In the genomic region with DNA sequence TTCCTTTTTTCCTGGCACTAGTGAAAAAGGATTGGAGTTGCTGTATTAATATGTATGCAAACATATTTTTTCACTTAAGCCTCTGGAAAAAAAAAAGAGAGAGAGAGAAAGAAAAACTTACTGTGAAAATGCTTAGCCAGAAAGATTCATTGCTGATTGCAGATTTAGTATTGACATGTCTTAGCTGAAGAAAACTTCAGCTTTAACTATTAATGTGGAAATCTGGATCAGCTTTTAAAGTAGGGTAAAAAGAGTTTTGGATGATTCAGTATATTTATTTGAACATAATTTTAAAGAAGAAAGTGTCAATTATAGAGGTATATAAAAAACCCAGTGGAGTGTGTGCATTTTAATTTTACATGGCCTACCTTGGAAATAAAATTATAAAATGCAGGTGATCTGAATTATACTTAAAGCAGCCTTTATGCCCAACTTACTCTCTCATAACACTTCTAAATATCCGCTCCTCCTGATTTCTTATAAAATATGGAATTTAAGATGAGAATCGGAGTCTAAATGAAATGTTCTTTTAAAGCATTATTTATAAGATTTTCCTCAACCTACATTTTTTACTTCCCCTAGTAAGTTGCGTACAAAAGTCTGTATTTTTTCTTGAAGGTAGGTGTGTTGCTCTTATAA, we compare ENCODE assay signal across 9 cellular contexts. TPM values are rescaled to one million over a fixed set of nuclear protein-coding genes. Genes with fewer than 3 reads are reported as not detected.
DNase-seq lines count a peak whose midpoint lies in the region; ATAC-seq, FAIRE-seq and TF ChIP-seq lines count a peak whose summit lies in the region.
"Had no signal": no experiment of that assay in that cellular context is flagged by ENCODE, and none has a peak within 500 bp of the region (broad histone marks: within the 10 kb centered on the region; RNA-seq: fewer than 3 reads in every experiment).

No MANE protein-coding gene starts in this region.

- intact Hi-C loops in naive thymus-derived CD4-positive, alpha-beta T cell (cut with micrococcal nuclease): loop anchor here (5.0 to 10.0 kb wide), 12 partner anchors 161 to 1506 kb away; partner anchors contain the start of genes PERP (in 1 of the 2) and TNFAIP3 (in 1 of the 2)

- H3K27me3 ChIP-seq in naive thymus-derived CD4-positive, alpha-beta T cell (ENCODE audit: control insufficient read depth in 2 of 2, insufficient read depth in 2 of 2, low read length in 2 of 2): no peaks in the 10 kb centered on the region

- no peak overlapping the region for H3K4me3 ChIP-seq in A549
- peak overlapping the region; percentile 47 for H3K4me3 ChIP-seq in naive thymus-derived CD4-positive, alpha-beta T cell (ENCODE audit: low read length)

- peaks cover 45% of the 10 kb centered on the region for H3K4me1 Mint-ChIP-seq in HFFc6 (ENCODE audit: low read depth)
- H3K4me1 Mint-ChIP-seq in naive thymus-derived CD4-positive, alpha-beta T cell: peaks cover 25 to 56% (median 51%) of the 10 kb centered on the region in 7 donors

- TF ChIP-seq RAD21 in A549 (conservative IDR thresholded peaks at IDR 0.05 in 1 of 2, IDR thresholded peaks at IDR 0.05 in 1 of 2): no peak

- no peak for TF ChIP-seq EP300 in A549 (IDR thresholded peaks at IDR 0.05)

- peaks cover 32% of the 10 kb centered on the region; the same call in 2 of the 3 replicates for H3K4me1 ChIP-seq in A549
- H3K4me1 ChIP-seq in naive thymus-derived CD4-positive, alpha-beta T cell (ENCODE audit: control insufficient read depth in 2 of 2, insufficient read depth in 2 of 2, low read length in 2 of 2): peaks cover 25 to 39% of the 10 kb centered on the region in 2 donors

- 93% methylated on average over 3 of the region's 3 CpGs for WGBS in A549 (ENCODE audit: missing lambda C conversion rate)

- CTCF ChIA-PET in A549 (lab: Yijun Ruan, JAX): interaction anchor here (0.6 to 1.9 kb wide), 3 partner anchors 8 to 1259 kb away, joined by 3 to 7 read pairs (median 4); no protein-coding TSS in a partner anchor
- CTCF ChIA-PET in naive thymus-derived CD4-positive, alpha-beta T cell (lab: Charles Lee): interaction anchor here (0.6 to 3.4 kb wide), 10 partner anchors 11 to 1034 kb away, joined by 3 to 49 read pairs (median 4); no protein-coding TSS in a partner anchor

- TF ChIP-seq POLR2A in A549 (IDR thresholded peaks at IDR 0.05; ENCODE audit: low read length): no peak

- H3K36me3 Mint-ChIP-seq in HFFc6 (ENCODE audit: low read depth): peaks cover 44% of the 10 kb centered on the region
- H3K36me3 Mint-ChIP-seq in naive thymus-derived CD4-positive, alpha-beta T cell: peaks cover 5 to 29% (median 13%) of the 10 kb centered on the region in 5 donors

- no peak overlapping the region; a peak in 1 of 6 replicates for H3K27ac ChIP-seq in A549
- H3K27ac ChIP-seq in cingulate gyrus (ENCODE audit: low read depth, low read length): peak overlapping the region; percentile 6
- H3K27ac ChIP-seq in naive thymus-derived CD4-positive, alpha-beta T cell (ENCODE audit: low read depth, low read length): peak overlapping the region; percentile 82

- H3K27ac Mint-ChIP-seq in HFFc6: peak overlapping the region; percentile 98
- peak overlapping the region; percentile 60 to 100 (median 98) for H3K27ac Mint-ChIP-seq in naive thymus-derived CD4-positive, alpha-beta T cell

- peaks cover 0 to 12% (median 0%) of the 10 kb centered on the region in 3 experiments for H3K36me3 ChIP-seq in naive thymus-derived CD4-positive, alpha-beta T cell (ENCODE audit: control insufficient read depth in 2 of 3, insufficient read depth in 3 of 3, low read length in 3 of 3)

- TF ChIP-seq CTCF in A549 (IDR thresholded peaks at IDR 0.05): no peak
- TF ChIP-seq CTCF in HFFc6 (IDR thresholded peaks at IDR 0.05): no peak

- H3K9me3 ChIP-seq in A549: no peaks in the 10 kb centered on the region
- H3K9me3 ChIP-seq in naive thymus-derived CD4-positive, alpha-beta T cell (ENCODE audit: control insufficient read depth in 2 of 3, low read length in 3 of 3): no peaks in the 10 kb centered on the region

- POLR2A ChIA-PET in A549 (lab: Yijun Ruan, JAX): interaction anchor here (0.7 to 0.8 kb wide), 2 partner anchors 286 to 362 kb away, joined by 3 to 6 read pairs; no protein-coding TSS in a partner anchor
- POLR2A ChIA-PET in naive thymus-derived CD4-positive, alpha-beta T cell (lab: Charles Lee): interaction anchor here (0.6 to 5.3 kb wide), 8 partner anchors 46 to 386 kb away, joined by 3 to 81 read pairs (median 4); partner anchors contain the start of gene TXLNB

- DNase-seq in A549 (ENCODE audit: low read depth in 1 of 2, low spot score in 1 of 2) (no peak), HFFc6 (peak; percentile 47), Ammon's horn (ENCODE audit: low spot score) (no peak), GDM1 (lab: John Stamatoyannopoulos, UW) (no peak), NCI-H2081 treated with DMSO at 0.1 percent for 48 hours (lab: John Stamatoyannopoulos, UW) (no peak)
- no peak for DNase-seq in naive thymus-derived CD4-positive, alpha-beta T cell
- DNase-seq: NCI-H2227 treated with DMSO at 0.1 percent for 48 hours had no signal

- peak overlapping the region; percentile 98 for H3K4me3 Mint-ChIP-seq in HFFc6
- peak overlapping the region in 9 of 10 donors; percentile 78 to 100 (median 99) for H3K4me3 Mint-ChIP-seq in naive thymus-derived CD4-positive, alpha-beta T cell

- H3K9me3 Mint-ChIP-seq in HFFc6: peaks cover 22% of the 10 kb centered on the region
- H3K9me3 Mint-ChIP-seq in naive thymus-derived CD4-positive, alpha-beta T cell: peaks cover 0 to 13% (median 0%) of the 10 kb centered on the region in 11 donors

- H3K27me3 Mint-ChIP-seq in HFFc6 (ENCODE audit: insufficient read depth): peaks cover 50% of the 10 kb centered on the region
- no peaks in the 10 kb centered on the region for H3K27me3 Mint-ChIP-seq in naive thymus-derived CD4-positive, alpha-beta T cell

- ATAC-seq in A549 (no peak), GM21619 (IDR thresholded peaks at IDR 0.05; ENCODE audit: unreplicated experiment) (no peak)
- no peak for ATAC-seq in naive thymus-derived CD4-positive, alpha-beta T cell

- peak overlapping the region; percentile 81; the same call in 1 of the 3 replicates for H3K4me2 ChIP-seq in A549

- no peak for FAIRE-seq in A549 (lab: Jason Lieb, UNC)

TF ChIP-seq in A549, 52 proteins besides CTCF, POLR2A, EP300 and RAD21:
- TF ChIP-seq KDM1A (IDR thresholded peaks at IDR 0.05; ENCODE audit: low read depth): no peak
- TF ChIP-seq FOSL2 (IDR thresholded peaks at IDR 0.05): no peak
- TF ChIP-seq FOSL2 (CRISPR knock-in tag; IDR thresholded peaks at IDR 0.05): no peak
- TF ChIP-seq CBX8 (IDR thresholded peaks at IDR 0.05): no peak
- no peak for TF ChIP-seq EHF (CRISPR knock-in tag; IDR thresholded peaks at IDR 0.05)
- no peak for TF ChIP-seq FOSB (CRISPR knock-in tag; IDR thresholded peaks at IDR 0.05)
- no peak for TF ChIP-seq KDM5A (IDR thresholded peaks at IDR 0.05)
- TF ChIP-seq, protein P1, sequence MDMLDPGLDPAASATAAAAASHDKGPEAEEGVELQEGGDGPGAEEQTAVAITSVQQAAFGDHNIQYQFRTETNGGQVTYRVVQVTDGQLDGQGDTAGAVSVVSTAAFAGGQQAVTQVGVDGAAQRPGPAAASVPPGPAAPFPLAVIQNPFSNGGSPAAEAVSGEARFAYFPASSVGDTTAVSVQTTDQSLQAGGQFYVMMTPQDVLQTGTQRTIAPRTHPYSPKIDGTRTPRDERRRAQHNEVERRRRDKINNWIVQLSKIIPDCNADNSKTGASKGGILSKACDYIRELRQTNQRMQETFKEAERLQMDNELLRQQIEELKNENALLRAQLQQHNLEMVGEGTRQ (IDR thresholded peaks at IDR 0.05): no peak
- no peak for TF ChIP-seq NFE2L2 (conservative IDR thresholded peaks at IDR 0.05; ENCODE audit: low read length)
- TF ChIP-seq TP53 (CRISPR knock-in tag; IDR thresholded peaks at IDR 0.05): no peak
- no peak for TF ChIP-seq TFCP2L1 (CRISPR knock-in tag; IDR thresholded peaks at IDR 0.05)
- TF ChIP-seq PHF8 (IDR thresholded peaks at IDR 0.05; ENCODE audit: borderline replicate concordance, low read depth): no peak
- no peak for TF ChIP-seq POLR2AphosphoS2 (conservative IDR thresholded peaks at IDR 0.05; ENCODE audit: low read length)
- TF ChIP-seq, protein P2, sequence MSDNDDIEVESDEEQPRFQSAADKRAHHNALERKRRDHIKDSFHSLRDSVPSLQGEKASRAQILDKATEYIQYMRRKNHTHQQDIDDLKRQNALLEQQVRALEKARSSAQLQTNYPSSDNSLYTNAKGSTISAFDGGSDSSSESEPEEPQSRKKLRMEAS (IDR thresholded peaks at IDR 0.05): no peak
- TF ChIP-seq HEYL (CRISPR knock-in tag; IDR thresholded peaks at IDR 0.05): no peak
- no peak for TF ChIP-seq RCOR1 (IDR thresholded peaks at IDR 0.05; ENCODE audit: low read depth, low read length)
- no peak for TF ChIP-seq FOXS1 (CRISPR knock-in tag; IDR thresholded peaks at IDR 0.05)
- TF ChIP-seq JUN (IDR thresholded peaks at IDR 0.05): no peak
- TF ChIP-seq ELK1 (IDR thresholded peaks at IDR 0.05; ENCODE audit: low read depth, low read length): no peak

RNA-seq across cellular contexts. Expression of gene CITED2, which starts 3.6 kb away (rescaled TPM):
- polyA plus RNA-seq in A549 (2011; rRNA removed) (7.1 and 9.3 TPM in 2 replicates), A549 (2017; fragmentation: RNase III; extraction: RNeasy Plus Mini Kit Qiagen cat#74134 plus additional on column Dnase treatment) (6.4 to 8.2 TPM (median 6.8 TPM) in 3 replicates)
- 14.4 and 21.3 TPM in 2 replicates for polyA plus RNA-seq in A549 (2012; cell fraction: cytosol; rRNA removed)
- 24.4 and 38.8 TPM in 2 replicates for polyA plus RNA-seq in A549 (2012; cell fraction: nucleus; rRNA removed)
- 2.7 and 3.6 TPM in 2 replicates for polyA minus RNA-seq in A549 (2011; rRNA and poly(A)+ RNA removed)
- 1,000 to 10,000 TPM; 1,147 to 1,717 (median 1,616) TPM for total RNA-seq in HFFc6 (2021; fragmentation: NEBNext Ultra II Directional; extraction: Animal tissue kit (Norgen Biotek cat#: 25700))
- 100 to 1,000 TPM in 4 of 5 experiments, 10 to 100 TPM in 1; 58.8 to 152 (median 118) TPM for total RNA-seq in naive thymus-derived CD4-positive, alpha-beta T cell
- polyA plus RNA-seq in naive thymus-derived CD4-positive, alpha-beta T cell: 10 to 100 TPM; 30.6 to 35.9 TPM

Comparison
In these comparisons a context has a peak if more than half of its experiments do, and no peak if none do; other contexts are left out.
1. H3K27ac ChIP-seq: peak in cingulate gyrus (single experiment) and naive thymus-derived CD4-positive, alpha-beta T cell (single experiment); none in A549 (0 of 2).
2. RNA of gene CITED2, which starts 3.6 kb away (total RNA-seq): 1,147 to 1,717 TPM in HFFc6; 58.8 to 152 TPM in naive thymus-derived CD4-positive, alpha-beta T cell; every median in the first group is over 4 times any median in the second.